In genomic region chr2:218329027-218329825, GRCh38 we compare ENCODE assay signal across 10 cellular contexts. TPM values are rescaled to one million over a fixed set of nuclear protein-coding genes. Genes with fewer than 3 reads are reported as not detected.
DNase-seq lines count a peak whose midpoint lies in the region; ATAC-seq and TF ChIP-seq lines count a peak whose summit lies in the region.
"Had no signal": no experiment of that assay in that cellular context is flagged by ENCODE, and none has a peak within 500 bp of the region (broad histone marks: within the 10 kb centered on the region; RNA-seq: fewer than 3 reads in every experiment).

No MANE protein-coding gene starts in this region.

- no peak for DNase-seq in neural progenitor cell (ENCODE audit: low spot score)
- DNase-seq in DMS79 treated with DMSO at 0.1 percent for 48 hours (lab: John Stamatoyannopoulos, UW) = no peak
- DNase-seq in KBM-7 = no peak
- DNase-seq in stimulated activated CD4-positive, alpha-beta T cell treated with anti-CD3 and anti-CD28 coated beads, Interleukin-2, amount 100 ng/mL, for 24 hours = no peak
- DNase-seq in AML-193 (lab: John Stamatoyannopoulos, UW) = no peak

- H2AFZ ChIP-seq in neural progenitor cell (replicated peaks) = no peak overlapping the region

- H3K4me3 Mint-ChIP-seq in IgD-negative memory B cell (peak overlapping the region; percentile 34 to 88 (median 78)), neural progenitor cell (no peak overlapping the region)

- peaks cover 0 to 3% (median 0%) of the 10 kb centered on the region in 3 donors for H3K9me3 Mint-ChIP-seq in IgD-negative memory B cell
- no peaks in the 10 kb centered on the region for H3K9me3 Mint-ChIP-seq in neural progenitor cell

- no peaks in the 10 kb centered on the region for H3K27me3 ChIP-seq in neural progenitor cell
- H3K27me3 ChIP-seq: gastroesophageal sphincter had no signal

- H3K36me3 Mint-ChIP-seq in IgD-negative memory B cell (no peaks in the 10 kb centered on the region), neural progenitor cell (no peaks in the 10 kb centered on the region)

- H3K27ac ChIP-seq in neural progenitor cell = no peak overlapping the region
- H3K27ac ChIP-seq: gastroesophageal sphincter had no signal

- H3K36me3 ChIP-seq in neural progenitor cell = no peaks in the 10 kb centered on the region
- H3K36me3 ChIP-seq: gastroesophageal sphincter had no signal

- peak; percentile 42 for ATAC-seq in GM18517 (IDR thresholded peaks at IDR 0.05; ENCODE audit: unreplicated experiment)
- peak; percentile 47 for ATAC-seq in GM21529 (IDR thresholded peaks at IDR 0.05; ENCODE audit: unreplicated experiment)
- ATAC-seq: gastroesophageal sphincter had no signal

- no peak overlapping the region for H3K4me3 ChIP-seq in neural progenitor cell
- H3K4me3 ChIP-seq: gastroesophageal sphincter had no signal

- in situ Hi-C loops in KBM-7 (cut with MboI; ENCODE audit: low pct_unique_long_range_greater_than_20kb, low sequenced_read_pairs) = no loop called here

- H3K9ac ChIP-seq in neural progenitor cell = no peak overlapping the region

- no peaks in the 10 kb centered on the region for H4K20me1 ChIP-seq in neural progenitor cell (ENCODE audit: low read depth)

- no peak overlapping the region for H3K4me2 ChIP-seq in neural progenitor cell

- peaks cover 31 to 45% (median 37%) of the 10 kb centered on the region in 3 donors for H3K4me1 Mint-ChIP-seq in IgD-negative memory B cell
- peaks cover 42% of the 10 kb centered on the region for H3K4me1 Mint-ChIP-seq in neural progenitor cell

- peaks cover 42% of the 10 kb centered on the region for H3K4me1 ChIP-seq in neural progenitor cell

- H3K9me3 ChIP-seq in neural progenitor cell (ENCODE audit: low read depth) = no peaks in the 10 kb centered on the region
- H3K9me3 ChIP-seq: gastroesophageal sphincter had no signal

- peaks cover 15% of the 10 kb centered on the region for H3K27me3 Mint-ChIP-seq in IgD-negative memory B cell
- H3K27me3 Mint-ChIP-seq in neural progenitor cell (ENCODE audit: insufficient read depth, low read depth) = peaks cover 18% of the 10 kb centered on the region

- peak overlapping the region; percentile 15 to 91 (median 89) for H3K27ac Mint-ChIP-seq in IgD-negative memory B cell
- peak overlapping the region; percentile 43 for H3K27ac Mint-ChIP-seq in neural progenitor cell

- peaks cover 4% of the 10 kb centered on the region for H3K79me2 ChIP-seq in neural progenitor cell (ENCODE audit: low read depth)

- peaks cover 12% of the 10 kb centered on the region for H3F3A ChIP-seq in neural progenitor cell (ENCODE audit: low read depth)

- no peak for TF ChIP-seq CTCF in neural progenitor cell (IDR thresholded peaks at IDR 0.05)

RNA-seq across cellular contexts. Expression of gene CATIP, which starts 27.4 kb away (rescaled TPM):
- polyA plus RNA-seq in IgD-negative memory B cell = 0.18 TPM
- total RNA-seq in neural progenitor cell (ENCODE audit: low replicate concordance) = 3.1 and 6.2 TPM in 2 replicates
- total RNA-seq: gastroesophageal sphincter, posterior vena cava had no signal

RNA-seq across cellular contexts. Expression of gene TMBIM1, which starts 36.9 kb away (rescaled TPM):
- polyA plus RNA-seq in IgD-negative memory B cell = 147 TPM
- total RNA-seq in neural progenitor cell (ENCODE audit: low replicate concordance) = 11.1 and 14.1 TPM in 2 replicates

RNA-seq across cellular contexts. Expression of gene SLC11A1, which starts 52.8 kb away (rescaled TPM):
- 1.3 TPM for polyA plus RNA-seq in IgD-negative memory B cell
- total RNA-seq in neural progenitor cell (ENCODE audit: low replicate concordance) = 0.03 TPM in 1 of 2 replicates, not detected in the other

RNA-seq across cellular contexts. Expression of gene PNKD, which starts 58.9 kb away (rescaled TPM):
- 126 TPM for polyA plus RNA-seq in IgD-negative memory B cell
- 13.5 and 31.1 TPM in 2 replicates for total RNA-seq in neural progenitor cell (ENCODE audit: low replicate concordance)

RNA-seq across cellular contexts. Expression of gene AAMP, which starts 59.3 kb away (rescaled TPM):
- 82.0 TPM for polyA plus RNA-seq in IgD-negative memory B cell
- total RNA-seq in neural progenitor cell (ENCODE audit: low replicate concordance) = 90.4 and 151 TPM in 2 replicates
